ENCODE assay signal across 35 cellular contexts in genomic region chr6:10960171-10960570, GRCh38.
"Had no signal": no experiment of that assay in that cellular context is flagged by ENCODE, and none has a peak within 500 bp of the region (broad histone marks: within the 10 kb centered on the region; RNA-seq: fewer than 3 reads in every experiment).

No MANE protein-coding gene starts in this region.

- H3K36me3 ChIP-seq: MG63 had no signal

- H3K4me3 ChIP-seq: MG63 had no signal

- DNase-seq: Karpas-422, Kasumi-1, MG63, MM.1S, MV-4-11, NCI-H1048, NCI-H1092, NCI-H1092 treated with DMSO at 0.1 percent for 48 hours, NCI-H1105, NCI-H1105 treated with DMSO at 0.1 percent for 48 hours, NCI-H1417, NCI-H1417 treated with DMSO at 0.1 percent for 48 hours, NCI-H1436, NCI-H1436 treated with DMSO at 0.1 percent for 48 hours, NCI-H146, NCI-H1694, NCI-H1694 treated with DMSO at 0.1 percent for 48 hours, NCI-H187, NCI-H187 treated with DMSO at 0.1 percent for 48 hours, NCI-H1930, NCI-H2029, NCI-H2029 treated with DMSO at 0.1 percent for 48 hours, NCI-H2081, NCI-H2081 treated with DMSO at 0.1 percent for 48 hours, NCI-H2107, NCI-H2171, NCI-H2171 treated with DMSO at 0.1 percent for 48 hours, NCI-H2227 treated with DMSO at 0.1 percent for 48 hours, NCI-H226, NCI-H345, NCI-H446, NCI-H446 treated with DMSO at 0.1 percent for 48 hours, NCI-H510A, NCI-H510A treated with DMSO at 0.1 percent for 48 hours, NCI-H524 had no signal

- H3K27me3 ChIP-seq: MG63 had no signal
